Comparison of ENCODE assay signal across 16 cellular contexts in the genomic region with DNA sequence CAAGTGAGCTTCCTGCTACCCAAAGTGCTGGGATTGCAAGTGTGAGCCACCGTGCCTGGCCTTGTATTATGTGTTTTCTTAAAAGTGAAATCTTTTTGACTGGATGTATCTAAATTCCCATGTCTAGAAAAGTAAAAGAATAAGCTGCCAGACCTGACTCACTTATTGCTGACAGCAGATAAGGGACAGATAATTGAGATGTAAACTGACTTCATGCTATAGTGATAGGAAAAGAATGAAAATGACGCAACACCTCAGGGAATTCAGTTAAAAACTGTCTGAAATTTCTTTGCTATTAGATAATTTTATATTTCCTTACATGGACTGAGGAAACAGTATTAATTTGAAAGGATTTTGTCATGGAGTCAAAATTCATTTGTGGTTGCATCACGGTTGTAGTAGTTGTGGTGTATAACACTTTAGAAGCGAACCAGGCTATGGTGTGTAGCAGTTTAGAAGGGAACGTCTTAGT. TPM values are rescaled to one million over a fixed set of nuclear protein-coding genes. Genes with fewer than 3 reads are reported as not detected.
DNase-seq lines count a peak whose midpoint lies in the region; ATAC-seq, FAIRE-seq and TF ChIP-seq lines count a peak whose summit lies in the region.
"Had no signal": no experiment of that assay in that cellular context is flagged by ENCODE, and none has a peak within 500 bp of the region (broad histone marks: within the 10 kb centered on the region; RNA-seq: fewer than 3 reads in every experiment).

No MANE protein-coding gene starts in this region.

- peaks cover 10% of the 10 kb centered on the region for H3K4me1 ChIP-seq in ACC112 (ENCODE audit: control insufficient read depth, insufficient read depth, low read length, unreplicated experiment)
- peaks cover 0 to 8% of the 10 kb centered on the region in 2 experiments; a peak in 2 of 5 replicates for H3K4me1 ChIP-seq in K562 (replicated peaks in 1 of 2; ENCODE audit: control insufficient read depth in 2 of 2, insufficient read depth in 2 of 2, low read length in 2 of 2)
- H3K4me1 ChIP-seq: pancreas had no signal

- H3K36me3 ChIP-seq in ACC112 (ENCODE audit: insufficient read depth, low read length) (peaks cover 3% of the 10 kb centered on the region; the same call in 1 of the 2 replicates), K562 (ENCODE audit: control insufficient read depth, insufficient read depth, low read length) (peaks cover 71% of the 10 kb centered on the region)

- no peaks in the 10 kb centered on the region for H3K27me3 Mint-ChIP-seq in activated T-cell treated with anti-CD3 and anti-CD28 coated beads, Interleukin-2, amount 50 U/mL, for 24 hours
- H3K27me3 Mint-ChIP-seq: type B pancreatic cell had no signal

- no peaks in the 10 kb centered on the region for H3K4me1 Mint-ChIP-seq in activated T-cell treated with anti-CD3 and anti-CD28 coated beads, Interleukin-2, amount 50 U/mL, for 24 hours (ENCODE audit: low read depth)

- intact Hi-C loops in K562 (cut with micrococcal nuclease) (no loop called here), left cardiac atrium (cut with DNase I) (no loop called here), posterior cingulate gyrus (cut with DNase I) (no loop called here)

- peak; percentile 38; the same call in 1 of the 3 replicates for ATAC-seq in K562
- ATAC-seq in left cardiac atrium, result peak; percentile 41 to 91
- ATAC-seq in GM21723 (IDR thresholded peaks at IDR 0.05; ENCODE audit: unreplicated experiment), result no peak

- TF ChIP-seq POLR2A in K562 (conservative IDR thresholded peaks at IDR 0.05), result no peak

- no peak for TF ChIP-seq CTCF in K562 (IDR thresholded peaks at IDR 0.05 in 2 of 3, conservative IDR thresholded peaks at IDR 0.05 in 1 of 3; ENCODE audit: insufficient read depth in 2 of 3, low read depth in 1 of 3, low read length in 3 of 3)

- POLR2A ChIA-PET in K562 (lab: Yijun Ruan, JAX), result interaction anchor here (0.6 to 2.6 kb wide), 3 partner anchors 10 to 280 kb away, joined by 3 to 7 read pairs (median 5); no protein-coding TSS in a partner anchor

- no peak overlapping the region for H3K4me2 ChIP-seq in K562 (ENCODE audit: insufficient read depth, low read length)

- no peak overlapping the region for H3K4me3 Mint-ChIP-seq in activated T-cell treated with anti-CD3 and anti-CD28 coated beads, Interleukin-2, amount 50 U/mL, for 24 hours
- H3K4me3 Mint-ChIP-seq: type B pancreatic cell had no signal

- no peaks in the 10 kb centered on the region for H3K9me1 ChIP-seq in K562 (ENCODE audit: control insufficient read depth, insufficient read depth, low read length)

- in situ Hi-C loops in K562 (cut with MboI), result no loop called here

- H2AFZ ChIP-seq in ACC112 (ENCODE audit: low read length, unreplicated experiment) (no peak overlapping the region), K562 (ENCODE audit: low read depth, low read length) (no peak overlapping the region)

- H3K27ac ChIP-seq in ACC112 (ENCODE audit: low read depth, low read length) (peak overlapping the region; percentile 53), K562 (ENCODE audit: extremely low read depth, low read depth, low read length) (0 out of 3 replicates have a peak overlapping the region, but pooled peaks have one; percentile 25)
- H3K27ac ChIP-seq: pancreas had no signal

- 0 out of 2 replicates have a peak overlapping the region, but pooled peaks have one; percentile 22 for H3K4me3 ChIP-seq in ACC112 (ENCODE audit: low read depth, low read length)
- no peak overlapping the region for H3K4me3 ChIP-seq in K562
- H3K4me3 ChIP-seq: pancreas had no signal

- peak; percentile 84 for DNase-seq in HS-5 (ENCODE audit: low read depth)
- no peak for DNase-seq in K562 (ENCODE audit: extremely low read depth in 1 of 4, low spot score in 3 of 4)
- no peak for DNase-seq in left cardiac atrium
- DNase-seq in posterior cingulate gyrus, result no peak
- no peak for DNase-seq in activated gamma-delta T cell treated with Interleukin-2 at 50 U/mL for 16 hours
- DNase-seq in activated T-cell treated with anti-CD3 and anti-CD28 coated beads, Interleukin-2, amount 50 U/mL, for 24 hours, result no peak
- DNase-seq: activated naive CD4-positive, alpha-beta T cell; AML-193; DMS79; Karpas-422; NCI-H187 treated with DMSO at 0.1 percent for 48 hours; pancreas; SHP77 treated with DMSO at 0.1 percent for 48 hours had no signal

- H3K27me3 ChIP-seq in ACC112 (ENCODE audit: insufficient read depth, low read length) (no peaks in the 10 kb centered on the region), K562 (ENCODE audit: control insufficient read depth in 2 of 2, insufficient read depth in 2 of 2, low read length in 2 of 2) (no peaks in the 10 kb centered on the region)
- H3K27me3 ChIP-seq: pancreas had no signal

- H3K9me3 ChIP-seq in K562 (replicated peaks; ENCODE audit: control insufficient read depth, insufficient read depth, low read depth, low read length), result no peaks in the 10 kb centered on the region
- H3K9me3 ChIP-seq: pancreas had no signal

- H3K36me3 Mint-ChIP-seq in activated T-cell treated with anti-CD3 and anti-CD28 coated beads, Interleukin-2, amount 50 U/mL, for 24 hours (ENCODE audit: low read depth), result peaks cover 85% of the 10 kb centered on the region

- TF ChIP-seq EP300 in K562 (IDR thresholded peaks at IDR 0.05; ENCODE audit: low read length), result no peak

- no peak for TF ChIP-seq RAD21 in K562 (CRISPR knock-in tag; conservative IDR thresholded peaks at IDR 0.05 in 1 of 2, IDR thresholded peaks at IDR 0.05 in 1 of 2)

- 72% methylated on average over 5 of the region's 5 CpGs for WGBS in K562 (ENCODE audit: insufficient coverage, low coverage, missing lambda C conversion rate)

- no peak overlapping the region for H3K9ac ChIP-seq in K562 (ENCODE audit: insufficient read depth in 1 of 2, low read depth in 2 of 2, low read length in 2 of 2)

- H3K9me3 Mint-ChIP-seq in activated T-cell treated with anti-CD3 and anti-CD28 coated beads, Interleukin-2, amount 50 U/mL, for 24 hours, result no peaks in the 10 kb centered on the region
- H3K9me3 Mint-ChIP-seq: type B pancreatic cell had no signal

- CTCF ChIA-PET in K562 (lab: Yijun Ruan, JAX; ENCODE audit: low intra/inter-chr PET ratio), result no interaction called here

- H3K79me2 ChIP-seq in ACC112 (ENCODE audit: control insufficient read depth, insufficient read depth, low read length, unreplicated experiment) (no peaks in the 10 kb centered on the region), K562 (ENCODE audit: control insufficient read depth, insufficient read depth, low read length) (no peaks in the 10 kb centered on the region)

- TSS peak; percentile 16 for BruUV-seq in K562 (replicated peaks; lab: Mats Ljungman, UMichigan)

- H3K27ac Mint-ChIP-seq in activated T-cell treated with anti-CD3 and anti-CD28 coated beads, Interleukin-2, amount 50 U/mL, for 24 hours, result no peak overlapping the region
- H3K27ac Mint-ChIP-seq: type B pancreatic cell had no signal

- FAIRE-seq in K562 (lab: Jason Lieb, UNC), result no peak
- FAIRE-seq: pancreas had no signal

- H4K20me1 ChIP-seq in K562 (replicated peaks; ENCODE audit: control insufficient read depth, insufficient read depth, low read length), result no peaks in the 10 kb centered on the region

TF ChIP-seq in K562, 482 proteins besides CTCF, POLR2A, EP300 and RAD21 (continues in another document):
- TF ChIP-seq ZNF644 (tag; IDR thresholded peaks at IDR 0.05; ENCODE audit: low read depth) (no peak), DPF2 (IDR thresholded peaks at IDR 0.05) (0 out of 2 replicates have a peak, but pooled peaks have one; percentile 38), SOX6 (IDR thresholded peaks at IDR 0.05) (peak; percentile 72), ZNF212 (CRISPR knock-in tag; IDR thresholded peaks at IDR 0.05) (no peak), FOSL1 (tag; conservative IDR thresholded peaks at IDR 0.05) (peak; percentile 52; the same call in 1 of the 2 replicates), ATF3 (IDR thresholded peaks at IDR 0.05) (peak; percentile 87), ATF3 (CRISPR knock-in tag; conservative IDR thresholded peaks at IDR 0.05) (no peak)
- TF ChIP-seq, protein P1, sequence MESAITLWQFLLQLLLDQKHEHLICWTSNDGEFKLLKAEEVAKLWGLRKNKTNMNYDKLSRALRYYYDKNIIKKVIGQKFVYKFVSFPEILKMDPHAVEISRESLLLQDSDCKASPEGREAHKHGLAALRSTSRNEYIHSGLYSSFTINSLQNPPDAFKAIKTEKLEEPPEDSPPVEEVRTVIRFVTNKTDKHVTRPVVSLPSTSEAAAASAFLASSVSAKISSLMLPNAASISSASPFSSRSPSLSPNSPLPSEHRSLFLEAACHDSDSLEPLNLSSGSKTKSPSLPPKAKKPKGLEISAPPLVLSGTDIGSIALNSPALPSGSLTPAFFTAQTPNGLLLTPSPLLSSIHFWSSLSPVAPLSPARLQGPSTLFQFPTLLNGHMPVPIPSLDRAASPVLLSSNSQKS (CRISPR knock-in tag; IDR thresholded peaks at IDR 0.05), result no peak

RNA-seq across cellular contexts. Expression of gene TTC27, which starts 19.4 kb away (rescaled TPM):
- 53.1 and 95.8 TPM in 2 replicates for total RNA-seq in K562 (2011; cell fraction: chromatin; rRNA removed; ENCODE audit: low replicate concordance)
- total RNA-seq in K562 (2011; cell fraction: nucleolus; rRNA removed), result 29.2 and 30.4 TPM in 2 replicates
- 34.4 and 38.4 TPM in 2 replicates for total RNA-seq in K562 (2011; cell fraction: nucleoplasm; rRNA removed)
- 46.0 and 48.8 TPM in 2 replicates for total RNA-seq in K562 (2014; rRNA removed)
- total RNA-seq in K562 (2014; rRNA removed; fragmentation: Illumina TruSeq; extraction: Trizol), result 67.9 and 69.2 TPM in 2 replicates
- 48.7 and 57.0 TPM in 2 replicates for total RNA-seq in K562 (2015; rRNA removed; fragmentation: Illumina TruSeq; extraction: Trizol)
- total RNA-seq in K562 (2021), result 57.3 and 60.0 TPM in 2 replicates
- 48.3 and 69.3 TPM in 2 replicates for polyA plus RNA-seq in K562 (2011; rRNA removed)
- 31.4 and 47.0 TPM in 2 replicates for polyA plus RNA-seq in K562 (2011; cell fraction: cytosol; rRNA removed)
- polyA plus RNA-seq in K562 (2011; cell fraction: nucleus; rRNA removed), result 21.1 and 26.0 TPM in 2 replicates
- 27.3 and 51.3 TPM in 2 replicates for polyA plus RNA-seq in K562 (2012)
- polyA plus RNA-seq in K562 (2014; fragmentation: Illumina TruSeq; extraction: Trizol), result 64.0 and 80.0 TPM in 2 replicates
- polyA plus RNA-seq in K562 (2014; fragmentation: Nextera tagmentation; extraction: Ambion mirVana), result 10 to 100 TPM; 55.0 to 93.4 TPM
- polyA plus RNA-seq in K562 (2014; rRNA removed), result 43.5 and 44.3 TPM in 2 replicates
- polyA minus RNA-seq in K562 (2011; rRNA and poly(A)+ RNA removed), result 82.7 and 91.2 TPM in 2 replicates
- 19.0 and 44.9 TPM in 2 replicates for polyA minus RNA-seq in K562 (2011; cell fraction: cytosol; rRNA and poly(A)+ RNA removed)
- polyA minus RNA-seq in K562 (2011; cell fraction: nucleus; rRNA and poly(A)+ RNA removed), result 32.0 and 54.8 TPM in 2 replicates
- 10 to 100 TPM in 1 of 2 donors, 1 to 10 TPM in 1; 7.9 to 12.3 TPM for total RNA-seq in left cardiac atrium
